In the genomic region with DNA sequence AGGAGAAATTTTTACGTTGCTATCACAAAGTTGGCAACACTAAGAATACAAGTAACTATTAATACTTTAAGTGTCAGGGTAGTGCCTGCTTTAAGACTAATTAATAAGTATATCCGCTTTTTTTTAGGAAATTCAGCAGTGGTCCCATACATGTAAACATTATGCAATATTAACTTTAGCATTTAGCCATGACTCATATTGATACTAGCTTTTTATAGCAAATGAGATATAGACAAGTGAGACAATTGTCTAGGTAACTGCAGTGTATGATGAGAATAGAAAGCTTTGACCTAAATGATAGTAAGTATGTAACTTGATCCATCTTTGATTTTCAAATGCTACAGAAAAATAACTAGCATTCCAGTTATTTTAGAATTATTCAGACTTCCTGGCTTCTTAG, we compare ENCODE assay signal across 13 cellular contexts. TPM values are rescaled to one million over a fixed set of nuclear protein-coding genes. Genes with fewer than 3 reads are reported as not detected.
A peak's percentile ranks its signal among the peaks of the same experiment; 100 is the strongest.
DNase-seq lines count a peak whose midpoint lies in the region; ATAC-seq lines count a peak whose summit lies in the region.
"Had no signal": no experiment of that assay in that cellular context is flagged by ENCODE, and none has a peak within 500 bp of the region (broad histone marks: within the 10 kb centered on the region; RNA-seq: fewer than 3 reads in every experiment).

No MANE protein-coding gene starts in this region.

- H3K4me3 Mint-ChIP-seq in activated T-helper 17 cell treated with anti-CD3 and anti-CD28 coated beads, Interleukin-2, amount 50 U/mL, for 72 hours, result no peak overlapping the region

- H3K36me3 Mint-ChIP-seq in activated T-helper 17 cell treated with anti-CD3 and anti-CD28 coated beads, Interleukin-2, amount 50 U/mL, for 72 hours (ENCODE audit: low read depth), result no peaks in the 10 kb centered on the region

- intact Hi-C loops in Right ventricle myocardium inferior (cut with DNase I), result no loop called here

- H3K9me3 Mint-ChIP-seq in activated T-helper 17 cell treated with anti-CD3 and anti-CD28 coated beads, Interleukin-2, amount 50 U/mL, for 72 hours, result peaks cover 3% of the 10 kb centered on the region

- H3K27me3 Mint-ChIP-seq in activated T-helper 17 cell treated with anti-CD3 and anti-CD28 coated beads, Interleukin-2, amount 50 U/mL, for 72 hours, result no peaks in the 10 kb centered on the region

- peaks cover 6% of the 10 kb centered on the region for H3K4me1 Mint-ChIP-seq in activated T-helper 17 cell treated with anti-CD3 and anti-CD28 coated beads, Interleukin-2, amount 50 U/mL, for 72 hours

- H3K27ac Mint-ChIP-seq in activated T-helper 17 cell treated with anti-CD3 and anti-CD28 coated beads, Interleukin-2, amount 50 U/mL, for 72 hours, result no peak overlapping the region

- ATAC-seq in HG02571 (IDR thresholded peaks at IDR 0.05; ENCODE audit: unreplicated experiment) (peak; percentile 39), HG03520 (IDR thresholded peaks at IDR 0.05; ENCODE audit: unreplicated experiment) (peak; percentile 75), GM19324 (IDR thresholded peaks at IDR 0.05; ENCODE audit: low FRiP score, unreplicated experiment) (no peak), Right ventricle myocardium inferior (no peak)
- ATAC-seq in activated T-helper 17 cell treated with anti-CD3 and anti-CD28 coated beads, Interleukin-2, amount 50 U/mL, for 72 hours (replicated peaks), result no peak
- ATAC-seq: gastrocnemius medialis, sciatic nerve had no signal

- peak; percentile 19 for DNase-seq in NOMO-1 treated with DMSO at 0.1 percent for 48 hours (lab: John Stamatoyannopoulos, UW; ENCODE audit: unreplicated experiment)
- DNase-seq in NOMO-1 treated with dmso at 0.1 percent for 144 hours (lab: John Stamatoyannopoulos, UW; ENCODE audit: unreplicated experiment), result no peak
- DNase-seq in SKM-1 treated with dmso at 0.1 percent for 144 hours (lab: John Stamatoyannopoulos, UW; ENCODE audit: unreplicated experiment), result no peak
- DNase-seq in Right ventricle myocardium inferior (ENCODE audit: missing footprints), result no peak
- DNase-seq: gastrocnemius medialis, Karpas-422, NCI-H2227 treated with DMSO at 0.1 percent for 48 hours, Right ventricle myocardium superior had no signal

RNA-seq across cellular contexts. Expression of gene VRK2, which starts 27.4 kb away (rescaled TPM):
- 10 to 100 TPM; 14.3 to 19.7 TPM for total RNA-seq in activated T-helper 17 cell treated with anti-CD3 and anti-CD28 coated beads, Interleukin-2, amount 50 U/mL, for 72 hours
- 29.4 TPM for total RNA-seq in Right ventricle myocardium inferior

Comparison
In these comparisons a context has a peak if more than half of its experiments do, and no peak if none do; other contexts are left out.
1. ATAC-seq: peak in HG02571 (single experiment) and HG03520 (single experiment); none in GM19324 (single experiment), activated T-helper 17 cell treated with anti-CD3 and anti-CD28 coated beads, Interleukin-2, amount 50 U/mL, for 72 hours (single experiment) and Right ventricle myocardium inferior (single experiment).